Comparison of ENCODE assay signal across 1 cellular context in the genomic region with DNA sequence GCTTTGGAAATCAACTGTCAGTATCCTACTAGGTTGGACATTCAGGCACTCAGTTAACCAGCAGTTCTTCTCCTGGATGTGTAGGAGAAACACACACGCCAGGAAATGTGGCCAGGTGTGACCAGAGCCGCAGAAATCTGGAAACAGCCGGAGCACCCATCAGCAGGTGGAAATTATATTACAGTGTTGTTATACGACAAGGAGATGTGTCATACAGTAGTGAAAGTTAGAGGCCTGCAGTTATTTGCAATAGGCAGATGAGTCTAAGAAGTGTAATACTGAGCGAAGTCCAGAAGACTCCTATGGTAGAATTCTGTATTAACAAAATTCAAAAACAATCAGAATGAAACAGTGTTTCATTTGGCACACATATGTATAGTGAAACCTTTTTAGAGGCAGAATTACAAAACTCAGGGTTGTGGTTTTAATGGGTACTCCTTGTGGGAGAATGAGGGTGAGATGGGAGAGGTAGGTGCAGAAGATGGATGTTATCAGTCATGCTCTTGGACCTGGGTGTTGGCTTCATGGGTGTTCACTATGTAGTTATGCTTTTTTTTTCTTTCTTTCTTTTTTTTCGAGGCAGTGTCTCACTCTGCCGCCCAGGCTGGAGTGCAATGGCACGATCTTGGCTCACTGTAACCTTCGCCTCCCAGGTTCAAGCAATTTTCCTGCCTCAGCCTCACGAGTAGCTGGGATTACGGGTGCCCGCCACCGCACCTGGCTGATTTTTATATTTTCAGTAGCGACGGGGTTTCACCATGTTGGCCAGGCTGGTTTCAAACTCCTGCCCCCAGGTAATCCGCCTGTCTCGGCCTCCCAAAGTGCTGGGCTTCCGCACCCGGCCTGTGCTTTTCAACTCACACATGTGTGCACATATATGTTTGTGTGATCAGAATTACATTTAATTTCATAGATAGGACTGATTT.
TF ChIP-seq lines count a peak whose summit lies in the region.

No MANE protein-coding gene starts in this region.

TF ChIP-seq in HEK293T, 16 proteins besides CTCF, POLR2A, EP300 and RAD21:
- TF ChIP-seq NFRKB (IDR thresholded peaks at IDR 0.05) = no peak
- TF ChIP-seq TARDBP (IDR thresholded peaks at IDR 0.05) = no peak
- no peak for TF ChIP-seq ARNT (IDR thresholded peaks at IDR 0.05)
- no peak for TF ChIP-seq BHLHE40 (IDR thresholded peaks at IDR 0.05; ENCODE audit: borderline replicate concordance)
- no peak for TF ChIP-seq FOXK2 (IDR thresholded peaks at IDR 0.05)
- no peak for TF ChIP-seq ELF4 (IDR thresholded peaks at IDR 0.05)
- TF ChIP-seq CTBP1 (IDR thresholded peaks at IDR 0.05; ENCODE audit: borderline replicate concordance) = no peak
